15 cellular contexts compared by ENCODE assay signal in the genomic region with DNA sequence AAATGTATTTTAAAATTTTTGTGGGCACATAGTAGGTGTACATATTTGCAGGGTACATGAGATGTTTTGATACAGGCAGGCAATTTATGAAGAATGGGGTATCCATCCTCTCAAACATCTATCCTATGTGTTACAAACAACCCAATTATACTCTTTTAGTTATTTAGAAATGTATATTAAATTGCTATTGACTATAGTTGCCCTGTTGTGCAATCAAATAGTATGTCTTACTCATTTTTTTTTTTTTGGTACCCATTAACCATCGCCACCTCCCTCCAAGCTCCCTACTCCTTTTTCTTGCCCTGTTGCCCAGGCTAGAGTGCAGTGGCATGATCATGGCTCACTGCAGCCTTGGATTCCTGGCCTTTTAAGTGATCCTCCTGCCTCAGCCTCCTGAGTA.
A peak's percentile ranks its signal among the peaks of the same experiment; 100 is the strongest.
DNase-seq lines count a peak whose midpoint lies in the region; TF ChIP-seq lines count a peak whose summit lies in the region.
"Had no signal": no experiment of that assay in that cellular context is flagged by ENCODE, and none has a peak within 500 bp of the region (broad histone marks: within the 10 kb centered on the region; RNA-seq: fewer than 3 reads in every experiment).

No MANE protein-coding gene starts in this region.

- no peak overlapping the region for H2BK5ac ChIP-seq in trophoblast cell (ENCODE audit: low read depth, low read length, poor library complexity)

- no peak overlapping the region for H3K4me3 Mint-ChIP-seq in mesothelial cell of epicardium
- H3K4me3 Mint-ChIP-seq: CD14-positive monocyte; CD4-positive, alpha-beta memory T cell; HFFc6 had no signal

- TF ChIP-seq CTCF in KMS-11 (conservative IDR thresholded peaks at IDR 0.05; ENCODE audit: low read depth, low read length) (no peak), mesothelial cell of epicardium (IDR thresholded peaks at IDR 0.05; ENCODE audit: unreplicated experiment) (no peak)

- no peak for DNase-seq in mesothelial cell of epicardium (ENCODE audit: low spot score in 2 of 2, unreplicated experiment in 2 of 2)
- DNase-seq in trophoblast cell: no peak
- DNase-seq in T-helper 2 cell: no peak
- DNase-seq in anterior cingulate cortex (lab: John Stamatoyannopoulos, UW): no peak
- DNase-seq: ACHN; BE2C; CD4-positive, alpha-beta memory T cell; DMS79 treated with DMSO at 0.1 percent for 48 hours; GF-D8; GOT3; H7; HFFc6 had no signal

- H3K4me1 ChIP-seq in BLaER1 treated with 17β-estradiol and CSF1 and Interleukin-3, amounts not matched to agents 10 nM and 100 nM: peaks cover 45 to 94% (median 68%) of the 10 kb centered on the region in 10 experiments
- H3K4me1 ChIP-seq in KMS-11 (ENCODE audit: low read depth, poor library complexity, severe bottlenecking) (peaks cover 43% of the 10 kb centered on the region), trophoblast cell (ENCODE audit: control insufficient read depth in 1 of 2, insufficient read depth in 2 of 2, low read length in 2 of 2) (peaks cover 7 to 12% of the 10 kb centered on the region in 2 experiments)

- H3K4me3 ChIP-seq in BLaER1 treated with 17β-estradiol and CSF1 and Interleukin-3, amounts not matched to agents 10 nM and 100 nM: no peak overlapping the region
- H3K4me3 ChIP-seq in KMS-11 (IDR thresholded peaks at IDR 0.05; ENCODE audit: insufficient read depth, low read depth, low read length) (no peak overlapping the region), trophoblast cell (ENCODE audit: low read depth, low read length) (no peak overlapping the region)

- peak overlapping the region in 9 of 11 experiments; percentile 83 to 97 (median 89); a peak in 17 of 22 replicates for H3K4me2 ChIP-seq in BLaER1 treated with 17β-estradiol and CSF1 and Interleukin-3, amounts not matched to agents 10 nM and 100 nM
- H3K4me2 ChIP-seq in KMS-11 (peak overlapping the region; percentile 85), trophoblast cell (ENCODE audit: low read length) (no peak overlapping the region)

- H3K4ac ChIP-seq in trophoblast cell (ENCODE audit: low read depth, low read length): no peak overlapping the region

- H3K79me2 ChIP-seq in KMS-11 (ENCODE audit: insufficient read depth, low read depth): no peaks in the 10 kb centered on the region
- H3K79me2 ChIP-seq in trophoblast cell (ENCODE audit: control insufficient read depth, insufficient read depth, low read length, poor library complexity): peaks cover 2% of the 10 kb centered on the region

- H2AFZ ChIP-seq in KMS-11 (ENCODE audit: low read depth) (peak overlapping the region; percentile 91; the same call in 1 of the 2 replicates), trophoblast cell (ENCODE audit: insufficient read depth, low read length, poor library complexity) (no peak overlapping the region)

- peaks cover 0 to 10% (median 0%) of the 10 kb centered on the region in 11 experiments; a peak in 2 of 22 replicates for H3K27me3 ChIP-seq in BLaER1 treated with 17β-estradiol and CSF1 and Interleukin-3, amounts not matched to agents 10 nM and 100 nM
- H3K27me3 ChIP-seq in KMS-11 (ENCODE audit: insufficient read depth, low read depth): no peaks in the 10 kb centered on the region
- H3K27me3 ChIP-seq in trophoblast cell (ENCODE audit: insufficient read depth, low read length): no peaks in the 10 kb centered on the region
- H3K27me3 ChIP-seq: BE2C had no signal

- no peak overlapping the region for H3K18ac ChIP-seq in trophoblast cell (ENCODE audit: low read length)

- H4K91ac ChIP-seq in trophoblast cell (ENCODE audit: low read depth, low read length): no peak overlapping the region

- H3K27me3 Mint-ChIP-seq in mesothelial cell of epicardium (ENCODE audit: low read depth): no peaks in the 10 kb centered on the region

- WGBS in trophoblast cell (ENCODE audit: extremely low coverage, insufficient coverage, insufficient read length): no CpG with 5 or more reads among the region's 1 CpG

- no peak overlapping the region for H3K14ac ChIP-seq in trophoblast cell (ENCODE audit: low read length)

- no peaks in the 10 kb centered on the region for H3K36me3 ChIP-seq in BLaER1 treated with 17β-estradiol and CSF1 and Interleukin-3, amounts not matched to agents 10 nM and 100 nM
- H3K36me3 ChIP-seq in KMS-11 (ENCODE audit: insufficient read depth): no peaks in the 10 kb centered on the region
- no peaks in the 10 kb centered on the region for H3K36me3 ChIP-seq in trophoblast cell (ENCODE audit: control insufficient read depth in 1 of 2, insufficient read depth in 2 of 2, low read length in 2 of 2)
- H3K36me3 ChIP-seq: BE2C had no signal

- no peak overlapping the region for H3K23ac ChIP-seq in trophoblast cell (ENCODE audit: low read length)

- H3K9ac ChIP-seq in BLaER1 treated with 17β-estradiol and CSF1 and Interleukin-3, amounts not matched to agents 10 nM and 100 nM: peak overlapping the region in 1 of 11 experiments; percentile 87; a peak in 2 of 22 replicates
- H3K9ac ChIP-seq in KMS-11 (no peak overlapping the region; the same call in 1 of the 2 replicates), trophoblast cell (ENCODE audit: low read length) (no peak overlapping the region)

- peak overlapping the region; percentile 34 for H3K27ac Mint-ChIP-seq in mesothelial cell of epicardium
- H3K27ac Mint-ChIP-seq: CD14-positive monocyte; CD4-positive, alpha-beta memory T cell; HFFc6 had no signal

- no peaks in the 10 kb centered on the region for H4K20me1 ChIP-seq in BLaER1 treated with 17β-estradiol and CSF1 and Interleukin-3, amounts not matched to agents 10 nM and 100 nM
- H4K20me1 ChIP-seq in KMS-11 (ENCODE audit: insufficient read depth): no peaks in the 10 kb centered on the region

- H3K79me1 ChIP-seq in trophoblast cell (ENCODE audit: low read length): peaks cover 10% of the 10 kb centered on the region

- H2BK12ac ChIP-seq in trophoblast cell (ENCODE audit: low read length): no peak overlapping the region

- H2BK120ac ChIP-seq in trophoblast cell (ENCODE audit: insufficient read depth, low read length, poor library complexity): no peak overlapping the region

- peaks cover 0 to 21% (median 0%) of the 10 kb centered on the region in 11 experiments; a peak in 6 of 22 replicates for H3K9me3 ChIP-seq in BLaER1 treated with 17β-estradiol and CSF1 and Interleukin-3, amounts not matched to agents 10 nM and 100 nM (replicated peaks in 1 of 11)
- H3K9me3 ChIP-seq in trophoblast cell (ENCODE audit: insufficient read depth, low read depth, low read length): no peaks in the 10 kb centered on the region
- H3K9me3 ChIP-seq: BE2C had no signal

- H2AK5ac ChIP-seq in trophoblast cell (ENCODE audit: low read length): no peak overlapping the region

- H3K9me3 Mint-ChIP-seq in mesothelial cell of epicardium: no peaks in the 10 kb centered on the region
- H3K9me3 Mint-ChIP-seq: HFFc6 had no signal

- no peak overlapping the region for H4K8ac ChIP-seq in trophoblast cell (ENCODE audit: low read depth, low read length)

- no peak overlapping the region for H4K12ac ChIP-seq in trophoblast cell (ENCODE audit: low read depth, low read length)

- H3K36me3 Mint-ChIP-seq in mesothelial cell of epicardium: no peaks in the 10 kb centered on the region
- H3K36me3 Mint-ChIP-seq: CD14-positive monocyte; CD4-positive, alpha-beta memory T cell had no signal

- H3K27ac ChIP-seq in BLaER1 treated with 17β-estradiol and CSF1 and Interleukin-3, amounts not matched to agents 10 nM and 100 nM: peak overlapping the region in 6 of 11 experiments; percentile 88 to 95 (median 92); a peak in 8 of 22 replicates
- peak overlapping the region; percentile 95 for H3K27ac ChIP-seq in KMS-11
- H3K27ac ChIP-seq in trophoblast cell (ENCODE audit: low read depth, low read length): no peak overlapping the region

- H3K4me1 Mint-ChIP-seq in mesothelial cell of epicardium: peaks cover 67% of the 10 kb centered on the region
